In the genomic region with DNA sequence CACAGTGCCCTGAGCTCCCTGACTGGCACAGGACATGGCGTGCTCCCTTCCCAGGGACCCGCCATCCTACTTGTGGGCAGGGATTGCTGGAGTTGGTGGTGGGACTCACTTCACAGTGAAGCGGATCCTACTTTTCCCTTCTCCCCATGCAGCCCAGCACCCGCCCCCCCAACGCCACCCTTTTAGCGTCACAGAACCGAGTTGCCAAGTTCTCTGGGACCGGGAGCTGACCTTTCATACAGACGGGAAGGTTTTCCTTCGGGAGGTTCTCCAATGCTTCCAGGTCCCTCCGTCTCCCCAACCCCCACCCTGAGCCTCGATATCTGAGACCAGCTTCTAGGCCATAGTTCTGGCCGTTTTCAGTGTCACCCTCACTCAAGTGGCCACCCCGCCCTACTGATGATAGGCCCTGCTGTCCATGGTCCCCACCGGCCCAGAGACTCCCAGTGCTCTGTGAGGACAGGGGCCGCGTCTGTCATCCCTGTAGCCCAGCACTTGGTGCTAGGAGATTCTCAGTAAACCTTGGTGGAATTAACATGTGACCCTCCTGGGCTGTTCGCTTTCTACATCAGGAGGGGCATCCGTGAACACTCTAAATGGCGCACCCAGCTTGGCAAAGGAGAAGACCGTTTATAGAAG, we compare ENCODE assay signal across 13 cellular contexts. TPM values are rescaled to one million over a fixed set of nuclear protein-coding genes. Genes with fewer than 3 reads are reported as not detected.
DNase-seq lines count a peak whose midpoint lies in the region; ATAC-seq and TF ChIP-seq lines count a peak whose summit lies in the region.
"Had no signal": no experiment of that assay in that cellular context is flagged by ENCODE, and none has a peak within 500 bp of the region (broad histone marks: within the 10 kb centered on the region; RNA-seq: fewer than 3 reads in every experiment).

No MANE protein-coding gene starts in this region.

- no peaks in the 10 kb centered on the region for H3K27me3 Mint-ChIP-seq in CD4-positive, alpha-beta T cell
- H3K27me3 Mint-ChIP-seq in GM23338 (ENCODE audit: insufficient read depth, low read depth, poor library complexity) (peaks cover 20% of the 10 kb centered on the region), natural killer cell (ENCODE audit: low read depth in 2 of 2) (no peaks in the 10 kb centered on the region)
- H3K27me3 Mint-ChIP-seq in activated T-helper 1 cell treated with anti-CD3 and anti-CD28 coated beads, Interleukin-12 subunit alpha, Interleukin-12 subunit beta, Interleukin-2, Interleukin-4 antibody, amounts not matched to agents 30 ng/mL and 10 ng/mL and 1 ng/mL, durations not matched to agents 14 hours and 24 hours and 36 hours (ENCODE audit: insufficient read depth): peaks cover 5% of the 10 kb centered on the region

- intact Hi-C loops in CD4-positive, alpha-beta T cell (cut with DNase I, micrococcal nuclease): loop anchor here (5.0 kb wide), 1 partner anchor 34 kb away; no protein-coding TSS in a partner anchor
- intact Hi-C loops in activated T-helper 1 cell treated with anti-CD3 and anti-CD28 coated beads, Interleukin-12 subunit alpha, Interleukin-12 subunit beta, Interleukin-2, Interleukin-4 antibody, amounts not matched to agents 30 ng/mL and 10 ng/mL and 1 ng/mL, durations not matched to agents 14 hours and 24 hours and 36 hours (cut with micrococcal nuclease): loop anchor here (2.0 kb wide), 2 partner anchors 67 to 109 kb away; no protein-coding TSS in a partner anchor
- intact Hi-C loops in natural killer cell (cut with micrococcal nuclease): loop anchor here (2.0 to 5.0 kb wide), 2 partner anchors 33 to 36 kb away; no protein-coding TSS in a partner anchor
- intact Hi-C loops in spleen (cut with DNase I; ENCODE audit: low total_unique reads): no loop called here

- H3K36me3 ChIP-seq in GM23338 (ENCODE audit: insufficient read depth): no peaks in the 10 kb centered on the region
- H3K36me3 ChIP-seq in spleen: no peaks in the 10 kb centered on the region

- H3K27ac Mint-ChIP-seq in CD4-positive, alpha-beta T cell: no peak overlapping the region
- no peak overlapping the region for H3K27ac Mint-ChIP-seq in GM23338
- H3K27ac Mint-ChIP-seq in activated T-helper 1 cell treated with anti-CD3 and anti-CD28 coated beads, Interleukin-12 subunit alpha, Interleukin-12 subunit beta, Interleukin-2, Interleukin-4 antibody, amounts not matched to agents 30 ng/mL and 10 ng/mL and 1 ng/mL, durations not matched to agents 14 hours and 24 hours and 36 hours: no peak overlapping the region
- no peak overlapping the region for H3K27ac Mint-ChIP-seq in natural killer cell

- H3K4me2 ChIP-seq in GM23338: peak overlapping the region; percentile 91

- no peak for DNase-seq in CD4-positive, alpha-beta T cell
- DNase-seq in GM23338 (ENCODE audit: low spot score) (no peak), natural killer cell (no peak), inferior parietal cortex (ENCODE audit: extremely low spot score) (no peak), spleen (no peak), amygdala (lab: John Stamatoyannopoulos, UW) (no peak), NCI-H146 (lab: John Stamatoyannopoulos, UW) (no peak)
- DNase-seq in activated T-helper 1 cell treated with anti-CD3 and anti-CD28 coated beads, Interleukin-12 subunit alpha, Interleukin-12 subunit beta, Interleukin-2, Interleukin-4 antibody, amounts not matched to agents 30 ng/mL and 10 ng/mL and 1 ng/mL, durations not matched to agents 14 hours and 24 hours and 36 hours (ENCODE audit: low spot score): no peak
- DNase-seq: activated CD4-positive, alpha-beta T cell treated with anti-CD3 and anti-CD28 coated beads for 1 hour; activated gamma-delta T cell treated with Interleukin-2 at 50 U/mL for 16 hours; COR-L47; testis had no signal

- H3K36me3 Mint-ChIP-seq in CD4-positive, alpha-beta T cell (ENCODE audit: low read depth): no peaks in the 10 kb centered on the region
- H3K36me3 Mint-ChIP-seq in GM23338 (ENCODE audit: low read depth): no peaks in the 10 kb centered on the region
- peaks cover 7% of the 10 kb centered on the region for H3K36me3 Mint-ChIP-seq in activated T-helper 1 cell treated with anti-CD3 and anti-CD28 coated beads, Interleukin-12 subunit alpha, Interleukin-12 subunit beta, Interleukin-2, Interleukin-4 antibody, amounts not matched to agents 30 ng/mL and 10 ng/mL and 1 ng/mL, durations not matched to agents 14 hours and 24 hours and 36 hours (ENCODE audit: low read depth)
- H3K36me3 Mint-ChIP-seq in natural killer cell: no peaks in the 10 kb centered on the region

- H3K9me2 ChIP-seq in GM23338 (ENCODE audit: insufficient read depth): no peaks in the 10 kb centered on the region

- H3K9me3 ChIP-seq in CD4-positive, alpha-beta T cell (ENCODE audit: control insufficient read depth, low read length): no peaks in the 10 kb centered on the region
- H3K9me3 ChIP-seq in spleen: no peaks in the 10 kb centered on the region
- H3K9me3 ChIP-seq: testis had no signal

- peak overlapping the region; percentile 91 for H3K4me3 Mint-ChIP-seq in CD4-positive, alpha-beta T cell
- peak overlapping the region; percentile 67 for H3K4me3 Mint-ChIP-seq in GM23338
- peak overlapping the region; percentile 88 for H3K4me3 Mint-ChIP-seq in activated T-helper 1 cell treated with anti-CD3 and anti-CD28 coated beads, Interleukin-12 subunit alpha, Interleukin-12 subunit beta, Interleukin-2, Interleukin-4 antibody, amounts not matched to agents 30 ng/mL and 10 ng/mL and 1 ng/mL, durations not matched to agents 14 hours and 24 hours and 36 hours
- peak overlapping the region; percentile 59 for H3K4me3 Mint-ChIP-seq in natural killer cell

- WGBS in spleen, 5 donors: 90 to 96% (median 91%) methylated on average over 21 of the region's 21 CpGs

- no peak for TF ChIP-seq CTCF in CD4-positive, alpha-beta T cell (IDR thresholded peaks at IDR 0.05)
- TF ChIP-seq CTCF in GM23338 (conservative IDR thresholded peaks at IDR 0.05; ENCODE audit: low read depth in 2 of 2) (no peak), natural killer cell (IDR thresholded peaks at IDR 0.05) (no peak), spleen (IDR thresholded peaks at IDR 0.05 in 8 of 11, conservative IDR thresholded peaks at IDR 0.05 in 3 of 11) (no peak)

- POLR2A ChIA-PET in CD4-positive, alpha-beta T cell (lab: Charles Lee): interaction anchor here (1.0 to 1.9 kb wide), 5 partner anchors 19 to 70 kb away, joined by 4 to 13 read pairs (median 5); no protein-coding TSS in a partner anchor

- no peak for TF ChIP-seq POLR2A in spleen (IDR thresholded peaks at IDR 0.05)

- no peaks in the 10 kb centered on the region for H3K9me3 Mint-ChIP-seq in CD4-positive, alpha-beta T cell
- H3K9me3 Mint-ChIP-seq in GM23338: no peaks in the 10 kb centered on the region
- H3K9me3 Mint-ChIP-seq in activated T-helper 1 cell treated with anti-CD3 and anti-CD28 coated beads, Interleukin-12 subunit alpha, Interleukin-12 subunit beta, Interleukin-2, Interleukin-4 antibody, amounts not matched to agents 30 ng/mL and 10 ng/mL and 1 ng/mL, durations not matched to agents 14 hours and 24 hours and 36 hours: no peaks in the 10 kb centered on the region
- H3K9me3 Mint-ChIP-seq in natural killer cell: no peaks in the 10 kb centered on the region

- peaks cover 6% of the 10 kb centered on the region; the same call in 1 of the 2 replicates for H3K4me1 ChIP-seq in GM23338 (ENCODE audit: insufficient read depth)
- peaks cover 16 to 33% (median 30%) of the 10 kb centered on the region in 6 donors for H3K4me1 ChIP-seq in spleen

- no peak overlapping the region for H3K27ac ChIP-seq in CD4-positive, alpha-beta T cell (ENCODE audit: low read depth, low read length)
- H3K27ac ChIP-seq in GM23338 (ENCODE audit: low read depth): no peak overlapping the region
- H3K27ac ChIP-seq in spleen: no peak overlapping the region
- H3K27ac ChIP-seq: SK-N-MC had no signal

- H3K27me3 ChIP-seq in CD4-positive, alpha-beta T cell (ENCODE audit: control insufficient read depth, insufficient read depth, low read length): no peaks in the 10 kb centered on the region
- H3K27me3 ChIP-seq in GM23338 (ENCODE audit: insufficient read depth): peaks cover 18% of the 10 kb centered on the region
- H3K27me3 ChIP-seq in spleen (replicated peaks in 1 of 7): no peaks in the 10 kb centered on the region
- H3K27me3 ChIP-seq: testis had no signal

- H3F3A ChIP-seq in GM23338 (replicated peaks; ENCODE audit: low read depth): peaks cover 13% of the 10 kb centered on the region; the same call in 1 of the 2 replicates

- H2AFZ ChIP-seq in GM23338: no peak overlapping the region

- CTCF ChIA-PET in CD4-positive, alpha-beta T cell (lab: Charles Lee): interaction anchor here (1.0 to 3.1 kb wide), 4 partner anchors 19 to 178 kb away, joined by 3 to 16 read pairs (median 5); no protein-coding TSS in a partner anchor

- H4K20me1 ChIP-seq in GM23338 (replicated peaks; ENCODE audit: insufficient read depth): no peaks in the 10 kb centered on the region

- no peak for ATAC-seq in CD4-positive, alpha-beta T cell (ENCODE audit: poor library complexity)
- ATAC-seq in GM23338 (no peak), natural killer cell (no peak)

- H3K79me2 ChIP-seq in GM23338 (replicated peaks; ENCODE audit: insufficient read depth): no peaks in the 10 kb centered on the region

- H3K4me3 ChIP-seq in GM23338 (no peak overlapping the region), spleen (peak overlapping the region in 1 of 8 donors; percentile 93)

- H3K4me1 Mint-ChIP-seq in CD4-positive, alpha-beta T cell (ENCODE audit: low read depth): peaks cover 22% of the 10 kb centered on the region
- peaks cover 20% of the 10 kb centered on the region for H3K4me1 Mint-ChIP-seq in GM23338
- H3K4me1 Mint-ChIP-seq in activated T-helper 1 cell treated with anti-CD3 and anti-CD28 coated beads, Interleukin-12 subunit alpha, Interleukin-12 subunit beta, Interleukin-2, Interleukin-4 antibody, amounts not matched to agents 30 ng/mL and 10 ng/mL and 1 ng/mL, durations not matched to agents 14 hours and 24 hours and 36 hours (ENCODE audit: low read depth): peaks cover 37% of the 10 kb centered on the region
- peaks cover under 1 to 12% of the 10 kb centered on the region in 2 donors for H3K4me1 Mint-ChIP-seq in natural killer cell

RNA-seq across cellular contexts. Expression of a gene that starts 1.6 kb away (rescaled TPM):
- total RNA-seq in CD4-positive, alpha-beta T cell: 10 to 100 TPM; 57.1 to 62.1 TPM
- 67.2 and 80.4 TPM in 2 replicates for total RNA-seq in GM23338 (2014; rRNA removed; shearing (Covaris generic))
- polyA plus RNA-seq in GM23338 (2016; fragmentation: Nextera tagmentation; extraction: Ambion mirVana) (42.9 and 47.2 TPM in 2 replicates), spleen (10 to 100 TPM in 2 of 3 donors, 1 to 10 TPM in 1; 9.0 to 17.1 (median 10.5) TPM)
- total RNA-seq in activated T-helper 1 cell treated with anti-CD3 and anti-CD28 coated beads, Interleukin-12 subunit alpha, Interleukin-12 subunit beta, Interleukin-2, Interleukin-4 antibody, amounts not matched to agents 30 ng/mL and 10 ng/mL and 1 ng/mL, durations not matched to agents 14 hours and 24 hours and 36 hours: 101 and 105 TPM in 2 replicates
- total RNA-seq in natural killer cell (10 to 100 TPM; 36.3 to 60.7 (median 45.2) TPM), spleen (10 to 100 TPM; 28.4 to 64.6 (median 42.0) TPM)
